7 cellular contexts compared by ENCODE assay signal in the genomic region with DNA sequence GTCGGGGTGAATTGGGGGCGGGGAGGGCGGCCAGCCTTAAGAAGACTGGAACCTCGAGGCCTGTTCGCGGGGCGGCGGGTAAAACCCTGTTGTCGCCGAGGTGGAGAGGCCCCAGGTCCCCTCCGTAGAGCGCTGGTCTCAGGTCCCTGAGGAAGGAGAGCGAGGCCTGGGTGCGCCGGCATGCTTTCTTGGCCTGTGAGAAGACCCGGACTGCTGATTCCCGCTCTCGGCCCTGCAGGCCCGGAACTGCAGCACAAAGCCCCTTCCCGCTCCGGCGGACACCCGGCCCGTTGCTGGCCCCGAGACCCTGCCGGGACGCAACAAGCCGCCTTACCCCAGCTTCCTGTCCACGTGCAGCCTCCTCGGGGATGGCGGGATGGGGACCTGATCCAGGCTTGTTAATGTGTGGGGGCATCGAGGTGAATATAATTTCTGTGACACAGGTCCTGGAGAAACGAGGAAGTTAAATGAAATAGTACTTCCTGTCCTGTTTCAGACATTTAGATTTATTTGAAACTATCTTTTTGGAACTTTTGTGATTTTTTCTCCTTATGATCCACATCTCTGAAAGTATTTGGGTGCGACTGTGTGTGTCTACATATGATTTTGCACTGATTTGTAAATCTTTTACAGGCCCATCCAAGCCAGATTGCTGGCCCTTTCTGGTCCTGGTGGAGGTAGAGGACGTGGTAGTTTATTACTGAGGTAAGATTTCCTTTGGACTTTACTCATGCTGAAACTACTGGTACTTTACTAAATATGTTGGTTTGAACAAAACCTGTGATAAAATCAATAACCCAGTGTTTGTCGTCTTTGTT. TPM values are rescaled to one million over a fixed set of nuclear protein-coding genes. Genes with fewer than 3 reads are reported as not detected.
A peak's percentile ranks its signal among the peaks of the same experiment; 100 is the strongest.
DNase-seq lines count a peak whose midpoint lies in the region; ATAC-seq and TF ChIP-seq lines count a peak whose summit lies in the region.

No MANE protein-coding gene starts in this region.

- DNase-seq in GDM1 (lab: John Stamatoyannopoulos, UW) (peak; percentile 50), KBM-7 (peak; percentile 76), fibroblast of the aortic adventitia (ENCODE audit: low read depth) (no peak), amniotic stem cell (lab: John Stamatoyannopoulos, UW) (no peak)
- peak; percentile 59 for DNase-seq in activated CD4-positive, CD25-positive, alpha-beta regulatory T cell treated with anti-CD3 and anti-CD28 coated beads, Interleukin-2, amount 50 U/mL, for 72 hours

- peaks cover 44% of the 10 kb centered on the region for H3K36me3 ChIP-seq in neuron (ENCODE audit: insufficient read depth, low read length)

- in situ Hi-C loops in KBM-7 (cut with MboI; ENCODE audit: low pct_unique_long_range_greater_than_20kb, low sequenced_read_pairs): no loop called here

- TF ChIP-seq CTCF in fibroblast of the aortic adventitia (IDR thresholded peaks at IDR 0.05; ENCODE audit: insufficient read depth, low read length): no peak

- H2AFZ ChIP-seq in neuron (ENCODE audit: low read depth, low read length): peak overlapping the region; percentile 38

- H3K4me3 ChIP-seq in fibroblast of the aortic adventitia (ENCODE audit: low read depth, low read length): peak overlapping the region; percentile 94
- H3K4me3 ChIP-seq in neuron (ENCODE audit: low read length): peak overlapping the region; percentile 91

- ATAC-seq in GM21526 (IDR thresholded peaks at IDR 0.05; ENCODE audit: low FRiP score, unreplicated experiment): peak; percentile 5

- no peaks in the 10 kb centered on the region for H3K9me3 ChIP-seq in neuron (ENCODE audit: low read length)

- no peaks in the 10 kb centered on the region for H3K27me3 ChIP-seq in neuron (ENCODE audit: insufficient read depth, low read length)

- H3K4me1 ChIP-seq in neuron (ENCODE audit: insufficient read depth, low read length): peaks cover 17% of the 10 kb centered on the region

RNA-seq across cellular contexts. Expression of gene PNN, which starts 0.6 kb away (rescaled TPM):
- total RNA-seq in fibroblast of the aortic adventitia (ENCODE audit: low replicate concordance): 21.7 and 44.2 TPM in 2 replicates

RNA-seq across cellular contexts. Expression of gene TRAPPC6B, which starts 5.5 kb away (rescaled TPM):
- 23.2 and 34.0 TPM in 2 replicates for total RNA-seq in fibroblast of the aortic adventitia (ENCODE audit: low replicate concordance)

RNA-seq across cellular contexts. Expression of gene MIA2, which starts 58.1 kb away (rescaled TPM):
- 20.4 and 121 TPM in 2 replicates for total RNA-seq in fibroblast of the aortic adventitia (ENCODE audit: low replicate concordance)

Comparison
In these comparisons a context has a peak if more than half of its experiments do, and no peak if none do; other contexts are left out.
1. DNase-seq: peak in GDM1 (single experiment), KBM-7 (single experiment) and activated CD4-positive, CD25-positive, alpha-beta regulatory T cell treated with anti-CD3 and anti-CD28 coated beads, Interleukin-2, amount 50 U/mL, for 72 hours (single experiment); none in fibroblast of the aortic adventitia (single experiment) and amniotic stem cell (single experiment).